ENCODE assay signal across 19 cellular contexts in genomic region chr2:28986429-28986828, GRCh38. TPM values are rescaled to one million over a fixed set of nuclear protein-coding genes. Genes with fewer than 3 reads are reported as not detected.
"Had no signal": no experiment of that assay in that cellular context is flagged by ENCODE, and none has a peak within 500 bp of the region (broad histone marks: within the 10 kb centered on the region; RNA-seq: fewer than 3 reads in every experiment).

No MANE protein-coding gene starts in this region.

- H3K4me1 Mint-ChIP-seq: activated CD4-positive, alpha-beta T cell treated with anti-CD3 and anti-CD28 coated beads for 36 hours; memory B cell; stimulated activated memory B cell treated with anti-CD40 and anti-IgM and Interleukin-4, amounts not matched to agents 10 μg/mL and 1 μg/mL and 100 μg/mL, for 72 hours; T-helper 17 cell had no signal

- H3K27me3 ChIP-seq: body of pancreas, ovary, right lobe of liver, uterus had no signal

- H3K4me3 ChIP-seq: body of pancreas, left ventricle myocardium inferior, ovary, right lobe of liver, thoracic aorta, uterus had no signal

- H3K9me3 ChIP-seq: body of pancreas, left ventricle myocardium inferior, ovary, right lobe of liver, thoracic aorta, uterus had no signal

- DNase-seq: activated CD4-positive, alpha-beta memory T cell treated with anti-CD3 and anti-CD28 coated beads for 36 hours; activated CD4-positive, alpha-beta T cell treated with anti-CD3 and anti-CD28 coated beads for 36 hours; activated naive CD4-positive, alpha-beta T cell treated with Interleukin-2 at 50 U/mL for 16 hours; activated T-cell treated with anti-CD3 and anti-CD28 coated beads, Interleukin-2, amount 50 U/mL, for 1 hour; body of pancreas; foreskin melanocyte; hypothalamus; kidney; left ventricle myocardium inferior; ovary; right lobe of liver; stimulated activated CD4-positive, alpha-beta T cell treated with anti-CD3 and anti-CD28 coated beads, Interleukin-4, amount 100 ng/mL, for 24 hours; T-helper 17 cell; uterus had no signal

- H3K4me1 ChIP-seq: body of pancreas, right lobe of liver, uterus had no signal

- H3K27ac Mint-ChIP-seq: activated CD4-positive, alpha-beta memory T cell treated with anti-CD3 and anti-CD28 coated beads for 36 hours; activated CD4-positive, alpha-beta T cell treated with anti-CD3 and anti-CD28 coated beads for 36 hours; activated T-helper 17 cell treated with anti-CD3 and anti-CD28 coated beads, Interleukin-2, amount 50 U/mL, for 72 hours; memory B cell; stimulated activated memory B cell treated with anti-CD40 and anti-IgM and Interleukin-4, amounts not matched to agents 10 μg/mL and 1 μg/mL and 100 μg/mL, for 72 hours; T-helper 17 cell had no signal

- H3K36me3 Mint-ChIP-seq: activated CD4-positive, alpha-beta memory T cell treated with anti-CD3 and anti-CD28 coated beads for 36 hours; stimulated activated memory B cell treated with anti-CD40 and anti-IgM and Interleukin-4, amounts not matched to agents 10 μg/mL and 1 μg/mL and 100 μg/mL, for 72 hours had no signal

- H3K9me3 Mint-ChIP-seq: activated CD4-positive, alpha-beta memory T cell treated with anti-CD3 and anti-CD28 coated beads for 36 hours; activated T-helper 17 cell treated with anti-CD3 and anti-CD28 coated beads, Interleukin-2, amount 50 U/mL, for 72 hours; memory B cell; stimulated activated memory B cell treated with anti-CD40 and anti-IgM and Interleukin-4, amounts not matched to agents 10 μg/mL and 1 μg/mL and 100 μg/mL, for 72 hours had no signal

- H3K36me3 ChIP-seq: left ventricle myocardium inferior, ovary, right lobe of liver, thoracic aorta, uterus had no signal

- ATAC-seq: activated CD4-positive, alpha-beta T cell treated with anti-CD3 and anti-CD28 coated beads for 36 hours; activated T-helper 17 cell treated with anti-CD3 and anti-CD28 coated beads, Interleukin-2, amount 50 U/mL, for 72 hours; body of pancreas; right lobe of liver; stimulated activated memory B cell treated with anti-CD40 and anti-IgM and Interleukin-4, amounts not matched to agents 10 μg/mL and 1 μg/mL and 100 μg/mL, for 72 hours; T-helper 17 cell had no signal

- H3K4me3 Mint-ChIP-seq: activated CD4-positive, alpha-beta memory T cell treated with anti-CD3 and anti-CD28 coated beads for 36 hours; activated CD4-positive, alpha-beta T cell treated with anti-CD3 and anti-CD28 coated beads for 36 hours; activated T-helper 17 cell treated with anti-CD3 and anti-CD28 coated beads, Interleukin-2, amount 50 U/mL, for 72 hours; memory B cell; stimulated activated memory B cell treated with anti-CD40 and anti-IgM and Interleukin-4, amounts not matched to agents 10 μg/mL and 1 μg/mL and 100 μg/mL, for 72 hours; T-helper 17 cell had no signal

- H3K27me3 Mint-ChIP-seq: activated CD4-positive, alpha-beta memory T cell treated with anti-CD3 and anti-CD28 coated beads for 36 hours; activated CD4-positive, alpha-beta T cell treated with anti-CD3 and anti-CD28 coated beads for 36 hours; activated T-helper 17 cell treated with anti-CD3 and anti-CD28 coated beads, Interleukin-2, amount 50 U/mL, for 72 hours; T-helper 17 cell had no signal

- H3K27ac ChIP-seq: body of pancreas, left ventricle myocardium inferior, ovary, right lobe of liver, thoracic aorta, uterus had no signal

RNA-seq across cellular contexts. Expression of gene TOGARAM2, which starts 5.3 kb away (rescaled TPM):
- total RNA-seq: epithelial cell of proximal tubule had no signal
